19 cellular contexts compared by ENCODE assay signal in the genomic region with DNA sequence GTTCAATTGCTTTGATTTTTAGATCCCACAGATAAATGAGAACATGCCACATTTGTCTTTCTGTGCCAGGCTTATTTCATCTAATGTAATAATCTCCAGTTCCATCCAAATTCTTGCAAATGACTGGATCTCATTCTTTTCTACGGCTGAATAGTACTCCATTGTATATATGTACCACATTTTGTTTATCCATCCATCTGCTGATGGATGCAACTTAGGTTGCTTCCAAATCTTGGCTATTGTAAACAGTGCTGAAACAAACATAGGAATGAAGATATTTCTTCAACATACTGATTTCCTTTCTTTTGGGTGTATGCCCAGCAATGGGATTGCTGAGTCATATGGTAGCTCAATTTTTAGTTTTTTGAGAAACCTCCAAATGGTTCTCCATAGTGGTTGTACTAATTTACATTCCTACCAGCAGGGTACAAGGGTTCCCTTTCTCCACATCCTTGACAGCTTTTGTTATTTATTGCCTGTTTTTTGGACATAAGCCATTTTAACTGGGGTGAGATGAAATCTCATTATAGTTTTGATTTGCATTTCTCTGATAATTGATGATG.
DNase-seq lines count a peak whose midpoint lies in the region; ATAC-seq lines count a peak whose summit lies in the region.
"Had no signal": no experiment of that assay in that cellular context is flagged by ENCODE, and none has a peak within 500 bp of the region (broad histone marks: within the 10 kb centered on the region; RNA-seq: fewer than 3 reads in every experiment).

No MANE protein-coding gene starts in this region.

- no peak for ATAC-seq in GM18870 (IDR thresholded peaks at IDR 0.05; ENCODE audit: unreplicated experiment)
- ATAC-seq: stimulated activated naive CD8-positive, alpha-beta T cell treated with anti-CD3 and anti-CD28 coated beads, Interleukin-15, Interleukin-2, amounts not matched to agents 100 U/mL and 50 U/mL, for 24 hours had no signal

- peak; percentile 5 for DNase-seq in NCI-H2171 treated with DMSO at 0.1 percent for 48 hours (lab: John Stamatoyannopoulos, UW)
- no peak for DNase-seq in NCI-H2171 (lab: John Stamatoyannopoulos, UW)
- peak; percentile 2 for DNase-seq in RPMI7951 (ENCODE audit: low read depth)
- peak; percentile 8 for DNase-seq in fibroblast of gingiva (ENCODE audit: low read depth)
- no peak for DNase-seq in activated gamma-delta T cell treated with Interleukin-2 at 50 U/mL for 16 hours
- DNase-seq in central memory CD4-positive, alpha-beta T cell = no peak
- no peak for DNase-seq in effector CD4-positive, alpha-beta T cell
- DNase-seq: 8988T; activated CD4-positive, alpha-beta T cell treated with anti-CD3 and anti-CD28 coated beads, Interleukin-2, amount 50 U/mL, for 1 hour; activated naive CD4-positive, alpha-beta T cell treated with anti-CD3 and anti-CD28 coated beads, Interleukin-2, amount 10 ng/mL, durations not matched to agents 7 days and 5 days; brain microvascular endothelial cell; C1 segment of cervical spinal cord; DMS53; midbrain; NCI-H2081 treated with DMSO at 0.1 percent for 48 hours; stimulated activated CD4-positive, alpha-beta T cell treated with anti-CD3 and anti-CD28 coated beads, Interleukin-15, amount 100 ng/mL, for 24 hours; stimulated activated naive CD8-positive, alpha-beta T cell treated with anti-CD3 and anti-CD28 coated beads, Interleukin-15, Interleukin-2, amounts not matched to agents 100 U/mL and 50 U/mL, for 24 hours; transverse colon had no signal

Comparison
In these comparisons a context has a peak if more than half of its experiments do, and no peak if none do; other contexts are left out.
1. DNase-seq: peak in NCI-H2171 treated with DMSO at 0.1 percent for 48 hours (single experiment), RPMI7951 (single experiment) and fibroblast of gingiva (single experiment); none in NCI-H2171 (single experiment), activated gamma-delta T cell treated with Interleukin-2 at 50 U/mL for 16 hours (single experiment), central memory CD4-positive, alpha-beta T cell (single experiment) and effector CD4-positive, alpha-beta T cell (single experiment).